ENCODE assay signal across 16 cellular contexts in genomic region chr9:7237473-7238243, GRCh38.
DNase-seq lines count a peak whose midpoint lies in the region; FAIRE-seq and TF ChIP-seq lines count a peak whose summit lies in the region.
"Had no signal": no experiment of that assay in that cellular context is flagged by ENCODE, and none has a peak within 500 bp of the region (broad histone marks: within the 10 kb centered on the region; RNA-seq: fewer than 3 reads in every experiment).

No MANE protein-coding gene starts in this region.

- peak; percentile 43 for DNase-seq in NCI-H510A treated with DMSO at 0.1 percent for 48 hours (lab: John Stamatoyannopoulos, UW)
- DNase-seq in NCI-H510A (lab: John Stamatoyannopoulos, UW): no peak
- DNase-seq in NCI-H1436 treated with DMSO at 0.1 percent for 48 hours (lab: John Stamatoyannopoulos, UW): peak; percentile 50
- peak; percentile 10 for DNase-seq in astrocyte of the spinal cord (ENCODE audit: low read depth, low spot score)
- peak; percentile 80 for DNase-seq in skeletal muscle cell (ENCODE audit: low read depth)
- no peak for DNase-seq in NK-92 (lab: John Stamatoyannopoulos, UW; ENCODE audit: unreplicated experiment)
- DNase-seq in GM12892 (ENCODE audit: insufficient read length): no peak
- no peak for DNase-seq in HUDEP-2 (lab: John Stamatoyannopoulos, UW; ENCODE audit: unreplicated experiment in 76 of 76)
- DNase-seq: activated CD8-positive, alpha-beta memory T cell treated with anti-CD3 and anti-CD28 coated beads for 24 hours; activated naive CD4-positive, alpha-beta T cell treated with anti-CD3 and anti-CD28 coated beads, Interleukin-2, amount 50 U/mL, for 16 hours; midbrain; NCI-H2171 treated with DMSO at 0.1 percent for 48 hours; posterior cingulate gyrus; RPMI8226; transverse colon had no signal

- no peak overlapping the region for H3K4me3 ChIP-seq in astrocyte of the spinal cord (ENCODE audit: low read depth, low read length)
- H3K4me3 ChIP-seq in skeletal muscle cell (ENCODE audit: low read depth, low read length): no peak overlapping the region
- H3K4me3 ChIP-seq: coronary artery, transverse colon had no signal

- in situ Hi-C loops in astrocyte of the spinal cord (cut with HindIII; ENCODE audit: low sequenced_read_pairs): no loop called here

- TF ChIP-seq CTCF in astrocyte of the spinal cord (IDR thresholded peaks at IDR 0.05; ENCODE audit: low read depth, low read length): no peak

- TF ChIP-seq POLR2A in GM12892 (IDR thresholded peaks at IDR 0.05; ENCODE audit: low read depth, low read length): no peak

- no peak for FAIRE-seq in GM12892 (lab: Jason Lieb, UNC)

Comparison
In these comparisons a context has a peak if more than half of its experiments do, and no peak if none do; other contexts are left out.
1. DNase-seq: peak in NCI-H510A treated with DMSO at 0.1 percent for 48 hours (single experiment), NCI-H1436 treated with DMSO at 0.1 percent for 48 hours (single experiment), astrocyte of the spinal cord (single experiment) and skeletal muscle cell (single experiment); none in NCI-H510A (single experiment), NK-92 (single experiment), GM12892 (single experiment) and HUDEP-2 (0 of 76).